ENCODE assay signal across 15 cellular contexts in genomic region chr6:43193929-43194328, GRCh38. TPM values are rescaled to one million over a fixed set of nuclear protein-coding genes. Genes with fewer than 3 reads are reported as not detected.
A peak's percentile ranks its signal among the peaks of the same experiment; 100 is the strongest.
DNase-seq lines count a peak whose midpoint lies in the region; ATAC-seq and TF ChIP-seq lines count a peak whose summit lies in the region.
"Had no signal": no experiment of that assay in that cellular context is flagged by ENCODE, and none has a peak within 500 bp of the region (broad histone marks: within the 10 kb centered on the region; RNA-seq: fewer than 3 reads in every experiment).

No MANE protein-coding gene starts in this region.

- H3K36me3 ChIP-seq in RWPE2 (ENCODE audit: low read depth), result peaks cover 48% of the 10 kb centered on the region
- no peaks in the 10 kb centered on the region for H3K36me3 ChIP-seq in MG63
- peaks cover 11 to 94% (median 35%) of the 10 kb centered on the region in 3 donors for H3K36me3 ChIP-seq in esophagus squamous epithelium

- no peaks in the 10 kb centered on the region for H3K9me3 Mint-ChIP-seq in endothelial cell (ENCODE audit: unreplicated experiment)
- H3K9me3 Mint-ChIP-seq: CD4-positive, alpha-beta T cell; GM23338 had no signal

- H3K36me3 Mint-ChIP-seq in endothelial cell (ENCODE audit: low read depth, unreplicated experiment), result peaks cover 32% of the 10 kb centered on the region

- peak overlapping the region; percentile 51 for H3K4me3 Mint-ChIP-seq in endothelial cell (ENCODE audit: unreplicated experiment)
- H3K4me3 Mint-ChIP-seq: CD4-positive, alpha-beta T cell; GM23338 had no signal

- no peaks in the 10 kb centered on the region for H3K4me1 Mint-ChIP-seq in endothelial cell (ENCODE audit: unreplicated experiment)

- no peak for TF ChIP-seq POLR2A in esophagus squamous epithelium (IDR thresholded peaks at IDR 0.05)

- ATAC-seq in RWPE2 (ENCODE audit: low read depth), result no peak
- ATAC-seq in HG02678 (IDR thresholded peaks at IDR 0.05; ENCODE audit: unreplicated experiment), result no peak
- ATAC-seq: GM23338 had no signal

- 87 to 91% methylated on average over 4 to 5 of the region's 5 CpGs for WGBS in esophagus squamous epithelium, 2 donors

- H3K27ac Mint-ChIP-seq in endothelial cell (ENCODE audit: unreplicated experiment), result no peak overlapping the region
- H3K27ac Mint-ChIP-seq: CD4-positive, alpha-beta T cell; GM23338 had no signal

- H3K4me3 ChIP-seq in RWPE2 (ENCODE audit: severe bottlenecking) (no peak overlapping the region), MG63 (no peak overlapping the region), esophagus squamous epithelium (no peak overlapping the region)
- H3K4me3 ChIP-seq: GM23338 had no signal

- H3K27ac ChIP-seq in RWPE2 (ENCODE audit: poor library complexity, severe bottlenecking) (no peak overlapping the region), esophagus squamous epithelium (no peak overlapping the region)

- intact Hi-C loops in esophagus squamous epithelium (cut with DNase I), result no loop called here

- TF ChIP-seq CTCF in RWPE2 (IDR thresholded peaks at IDR 0.05; ENCODE audit: poor library complexity, severe bottlenecking), result no peak
- TF ChIP-seq CTCF in endothelial cell (IDR thresholded peaks at IDR 0.05; ENCODE audit: unreplicated experiment), result no peak
- TF ChIP-seq CTCF in esophagus squamous epithelium (IDR thresholded peaks at IDR 0.05), result no peak

- peaks cover 6% of the 10 kb centered on the region for H3K27me3 Mint-ChIP-seq in endothelial cell (ENCODE audit: unreplicated experiment)
- H3K27me3 Mint-ChIP-seq: CD4-positive, alpha-beta T cell had no signal

- H3K27me3 ChIP-seq in RWPE2 (ENCODE audit: insufficient read depth, poor library complexity, severe bottlenecking) (no peaks in the 10 kb centered on the region), MG63 (no peaks in the 10 kb centered on the region), esophagus squamous epithelium (no peaks in the 10 kb centered on the region)

- H3K4me1 ChIP-seq in RWPE2 (ENCODE audit: insufficient read depth, poor library complexity, severe bottlenecking) (no peaks in the 10 kb centered on the region), esophagus squamous epithelium (no peaks in the 10 kb centered on the region)

- no peaks in the 10 kb centered on the region for H3K9me3 ChIP-seq in RWPE2 (ENCODE audit: severe bottlenecking)
- no peaks in the 10 kb centered on the region for H3K9me3 ChIP-seq in MG63
- no peaks in the 10 kb centered on the region for H3K9me3 ChIP-seq in esophagus squamous epithelium

- DNase-seq in activated CD8-positive, alpha-beta memory T cell treated with anti-CD3 and anti-CD28 coated beads, Interleukin-2, amount 50 U/mL, for 48 hours, result peak; percentile 36
- DNase-seq in activated CD8-positive, alpha-beta memory T cell treated with anti-CD3 and anti-CD28 coated beads, Interleukin-2, amount 50 U/mL, for 4 hours, result no peak
- DNase-seq in RWPE2 (ENCODE audit: low spot score), result peak; percentile 20
- no peak for DNase-seq in endothelial cell (ENCODE audit: low spot score)
- DNase-seq in mesenteric fat pad (ENCODE audit: low spot score), result peak; percentile 14
- no peak for DNase-seq in MG63
- DNase-seq in esophagus squamous epithelium (lab: John Stamatoyannopoulos, UW), result no peak
- DNase-seq: ACHN, C1 segment of cervical spinal cord, DMS79, H7 had no signal

RNA-seq across cellular contexts. Expression of gene CUL9, which starts 11.9 kb away (rescaled TPM):
- total RNA-seq in endothelial cell (ENCODE audit: unreplicated experiment) (55.4 TPM), mesenteric fat pad (26.6 TPM), esophagus squamous epithelium (10 to 100 TPM; 26.2 to 50.9 (median 32.5) TPM)
- total RNA-seq in MG63 (2014; rRNA removed; shearing (Covaris generic); ENCODE audit: low replicate concordance), result 6.2 and 47.2 TPM in 2 replicates

RNA-seq across cellular contexts. Expression of gene SRF, which starts 22.9 kb away (rescaled TPM):
- total RNA-seq in endothelial cell (ENCODE audit: unreplicated experiment), result 31.3 TPM
- total RNA-seq in mesenteric fat pad, result 34.2 TPM
- 20.9 and 22.8 TPM in 2 replicates for total RNA-seq in MG63 (2014; rRNA removed; shearing (Covaris generic); ENCODE audit: low replicate concordance)
- 10 to 100 TPM; 22.0 to 38.9 (median 35.3) TPM for total RNA-seq in esophagus squamous epithelium

RNA-seq across cellular contexts. Expression of gene DNPH1, which starts 35.4 kb away (rescaled TPM):
- 4.5 TPM for total RNA-seq in endothelial cell (ENCODE audit: unreplicated experiment)
- total RNA-seq in mesenteric fat pad, result 36.5 TPM
- 30.8 and 43.0 TPM in 2 replicates for total RNA-seq in MG63 (2014; rRNA removed; shearing (Covaris generic); ENCODE audit: low replicate concordance)
- 100 to 1,000 TPM in 1 of 4 donors, 10 to 100 TPM in 3; 57.7 to 101 (median 81.5) TPM for total RNA-seq in esophagus squamous epithelium

RNA-seq across cellular contexts. Expression of gene TTBK1, which starts 49.4 kb away (rescaled TPM):
- total RNA-seq in endothelial cell (ENCODE audit: unreplicated experiment) (1.0 TPM), mesenteric fat pad (0.06 TPM), esophagus squamous epithelium (under 1 TPM in 1 of 4 donors, not detected in 3; 0.13 TPM)
- total RNA-seq in MG63 (2014; rRNA removed; shearing (Covaris generic); ENCODE audit: low replicate concordance), result not detected in 2 replicates
- total RNA-seq: A172; CD4-positive, alpha-beta T cell; H7 had no signal

Comparison
In these comparisons a context has a peak if more than half of its experiments do, and no peak if none do; other contexts are left out.
1. DNase-seq: peak in activated CD8-positive, alpha-beta memory T cell treated with anti-CD3 and anti-CD28 coated beads, Interleukin-2, amount 50 U/mL, for 48 hours (single experiment), RWPE2 (single experiment) and mesenteric fat pad (single experiment); none in activated CD8-positive, alpha-beta memory T cell treated with anti-CD3 and anti-CD28 coated beads, Interleukin-2, amount 50 U/mL, for 4 hours (single experiment), endothelial cell (single experiment), MG63 (single experiment) and esophagus squamous epithelium (single experiment).